ENCODE assay signal across 15 cellular contexts in the genomic region with DNA sequence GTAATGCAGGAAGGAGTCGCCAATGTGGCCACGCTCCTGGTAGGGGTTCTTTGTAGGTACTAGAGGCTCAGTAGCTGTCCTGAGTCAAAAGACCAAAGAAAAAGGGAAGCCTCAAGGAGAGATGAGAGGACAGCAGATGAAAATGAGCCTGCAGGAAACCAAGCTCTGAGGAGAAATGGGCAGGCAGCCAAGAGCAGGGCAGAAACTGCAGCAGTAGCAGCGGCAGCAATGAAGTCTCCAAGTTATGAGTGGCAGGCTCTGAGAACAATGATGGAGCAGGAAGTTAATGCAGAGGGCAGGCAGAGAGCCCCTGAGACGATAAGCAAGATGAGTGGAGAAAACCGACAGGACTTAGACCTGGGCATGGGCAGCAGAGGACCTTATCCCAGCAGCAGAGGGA. TPM values are rescaled to one million over a fixed set of nuclear protein-coding genes. Genes with fewer than 3 reads are reported as not detected.
A peak's percentile ranks its signal among the peaks of the same experiment; 100 is the strongest.
DNase-seq lines count a peak whose midpoint lies in the region; ATAC-seq lines count a peak whose summit lies in the region.
"Had no signal": no experiment of that assay in that cellular context is flagged by ENCODE, and none has a peak within 500 bp of the region (broad histone marks: within the 10 kb centered on the region; RNA-seq: fewer than 3 reads in every experiment).

No MANE protein-coding gene starts in this region.

- no peak overlapping the region for H3K4me3 ChIP-seq in Jurkat, Clone E6-1 (ENCODE audit: low read length)
- H3K4me3 ChIP-seq: GM23248, lower lobe of right lung had no signal

- DNase-seq in DMS 273 treated with DMSO at 0.1 percent for 48 hours (lab: John Stamatoyannopoulos, UW) (peak; percentile 5), NCI-H748 treated with DMSO at 0.1 percent for 48 hours (lab: John Stamatoyannopoulos, UW) (peak; percentile 4), kidney tubule cell (ENCODE audit: low spot score) (peak; percentile 16)
- peak; percentile 28 for DNase-seq in Jurkat, Clone E6-1 (ENCODE audit: low read depth, low spot score)
- DNase-seq: activated CD4-positive, alpha-beta T cell treated with anti-CD3 and anti-CD28 coated beads for 1 hour; activated CD8-positive, alpha-beta memory T cell treated with anti-CD3 and anti-CD28 coated beads, Interleukin-2, amount 50 U/mL, for 4 hours; activated naive CD4-positive, alpha-beta T cell treated with Interleukin-2 at 50 U/mL for 16 hours; BE2C; GM23248; lower lobe of right lung; naive B cell; SIG-M5 had no signal

- ATAC-seq in HG02759 (IDR thresholded peaks at IDR 0.05; ENCODE audit: unreplicated experiment) (no peak), GM18868 (IDR thresholded peaks at IDR 0.05; ENCODE audit: unreplicated experiment) (no peak), GM21423 (IDR thresholded peaks at IDR 0.05; ENCODE audit: unreplicated experiment) (no peak)
- ATAC-seq: lower lobe of right lung had no signal

RNA-seq across cellular contexts. Expression of a gene that starts 48.2 kb away (rescaled TPM):
- polyA plus RNA-seq in Jurkat, Clone E6-1 (2012; ENCODE audit: insufficient read depth, insufficient read length) = not detected
- polyA plus RNA-seq: GM23248 had no signal
